22 cellular contexts compared by ENCODE assay signal in genomic region chr15:68414591-68414990, GRCh38.
"Had no signal": no experiment of that assay in that cellular context is flagged by ENCODE, and none has a peak within 500 bp of the region (broad histone marks: within the 10 kb centered on the region; RNA-seq: fewer than 3 reads in every experiment).

No MANE protein-coding gene starts in this region.

- H3K27me3 Mint-ChIP-seq: activated CD4-positive, alpha-beta memory T cell treated with anti-CD3 and anti-CD28 coated beads, Interleukin-2, amount 10 ng/mL, durations not matched to agents 7 days and 5 days; activated naive CD8-positive, alpha-beta T cell treated with anti-CD3 and anti-CD28 coated beads for 36 hours; brain; central memory CD8-positive, alpha-beta T cell; naive thymus-derived CD8-positive, alpha-beta T cell; T-helper 17 cell had no signal

- H3K4me1 Mint-ChIP-seq: activated CD4-positive, alpha-beta memory T cell treated with anti-CD3 and anti-CD28 coated beads, Interleukin-2, amount 10 ng/mL, durations not matched to agents 7 days and 5 days; activated naive CD8-positive, alpha-beta T cell treated with anti-CD3 and anti-CD28 coated beads for 36 hours; central memory CD8-positive, alpha-beta T cell; immature natural killer cell; T-helper 17 cell had no signal

- H3K27ac Mint-ChIP-seq: activated CD4-positive, alpha-beta memory T cell treated with anti-CD3 and anti-CD28 coated beads, Interleukin-2, amount 10 ng/mL, durations not matched to agents 7 days and 5 days; activated naive CD8-positive, alpha-beta T cell treated with anti-CD3 and anti-CD28 coated beads for 36 hours; brain; immature natural killer cell; naive thymus-derived CD8-positive, alpha-beta T cell; T-helper 17 cell; WTC11 had no signal

- H3K4me3 Mint-ChIP-seq: activated CD4-positive, alpha-beta memory T cell treated with anti-CD3 and anti-CD28 coated beads, Interleukin-2, amount 10 ng/mL, durations not matched to agents 7 days and 5 days; activated naive CD8-positive, alpha-beta T cell treated with anti-CD3 and anti-CD28 coated beads for 36 hours; brain; central memory CD8-positive, alpha-beta T cell; immature natural killer cell; naive thymus-derived CD8-positive, alpha-beta T cell; T-helper 17 cell; WTC11 had no signal

- H3K27ac ChIP-seq: epithelial cell of prostate, gastrocnemius medialis, neutrophil, upper lobe of left lung had no signal

- H3K27me3 ChIP-seq: gastrocnemius medialis, heart left ventricle, neutrophil, upper lobe of left lung had no signal

- ATAC-seq: left colon; naive thymus-derived CD8-positive, alpha-beta T cell; T-helper 17 cell; WTC11 had no signal

- DNase-seq: activated CD4-positive, alpha-beta memory T cell treated with anti-CD3 and anti-CD28 coated beads, Interleukin-2, amount 10 ng/mL, durations not matched to agents 7 days and 5 days; activated CD4-positive, alpha-beta T cell treated with anti-CD3 and anti-CD28 coated beads for 4 hours; activated naive CD8-positive, alpha-beta T cell treated with anti-CD3 and anti-CD28 coated beads for 36 hours; amygdala; dermis blood vessel endothelial cell; immature natural killer cell; left colon; stimulated activated CD4-positive, alpha-beta T cell treated with anti-CD3 and anti-CD28 coated beads, Interleukin-15, amount 100 ng/mL, for 24 hours; stimulated activated CD4-positive, alpha-beta T cell treated with anti-CD3 and anti-CD28 coated beads, Interleukin-4, amount 100 ng/mL, for 1 hour; stimulated activated naive CD4-positive, alpha-beta T cell; T-helper 17 cell had no signal

- H3K9me3 ChIP-seq: gastrocnemius medialis, heart left ventricle, neutrophil, upper lobe of left lung had no signal

- H3K4me3 ChIP-seq: gastrocnemius medialis, heart left ventricle, lung, skin epidermis, upper lobe of left lung had no signal

- H3K36me3 Mint-ChIP-seq: activated naive CD8-positive, alpha-beta T cell treated with anti-CD3 and anti-CD28 coated beads for 36 hours; brain; immature natural killer cell; naive thymus-derived CD8-positive, alpha-beta T cell; WTC11 had no signal

- H3K36me3 ChIP-seq: gastrocnemius medialis, heart left ventricle, neutrophil, upper lobe of left lung had no signal

- H3K9me3 Mint-ChIP-seq: activated CD4-positive, alpha-beta memory T cell treated with anti-CD3 and anti-CD28 coated beads, Interleukin-2, amount 10 ng/mL, durations not matched to agents 7 days and 5 days; activated naive CD8-positive, alpha-beta T cell treated with anti-CD3 and anti-CD28 coated beads for 36 hours; central memory CD8-positive, alpha-beta T cell; immature natural killer cell; naive thymus-derived CD8-positive, alpha-beta T cell; WTC11 had no signal
